ENCODE assay signal across 26 cellular contexts in the genomic region with DNA sequence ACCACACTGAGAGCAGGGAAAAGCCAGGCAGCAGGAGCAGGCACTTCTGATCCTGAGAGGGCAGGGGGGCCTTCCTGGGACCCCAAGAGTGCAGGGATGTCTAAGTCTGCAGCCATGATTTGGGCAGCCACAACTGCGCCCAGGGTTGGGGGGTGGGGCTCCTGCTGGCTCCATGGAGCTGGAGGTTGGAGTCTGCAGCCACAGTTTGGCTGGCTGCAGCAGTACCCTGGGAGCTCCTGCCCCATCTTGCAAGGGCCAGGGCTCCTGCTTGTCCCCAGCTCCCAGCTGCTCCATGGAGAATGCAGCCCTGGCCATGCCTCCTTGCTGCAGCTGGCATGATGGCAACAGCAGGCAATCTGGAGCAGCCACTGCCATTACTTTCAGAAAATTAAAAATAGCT.
"Had no signal": no experiment of that assay in that cellular context is flagged by ENCODE, and none has a peak within 500 bp of the region (broad histone marks: within the 10 kb centered on the region; RNA-seq: fewer than 3 reads in every experiment).

No MANE protein-coding gene starts in this region.

- H3K4me1 ChIP-seq: colonic mucosa, esophagus muscularis mucosa, esophagus squamous epithelium, foreskin keratinocyte, gastrocnemius medialis, gastroesophageal sphincter, heart left ventricle, heart right ventricle had no signal

- H3K9me3 ChIP-seq: colonic mucosa had no signal

- H3K27ac ChIP-seq: colonic mucosa, coronary artery, dorsolateral prefrontal cortex, epithelial cell of prostate, esophagus muscularis mucosa, esophagus squamous epithelium, foreskin keratinocyte, gastrocnemius medialis, gastroesophageal sphincter, heart left ventricle, heart right ventricle had no signal

- H3K27me3 ChIP-seq: colonic mucosa, dorsolateral prefrontal cortex, esophagus muscularis mucosa, esophagus squamous epithelium, foreskin keratinocyte, gastrocnemius medialis, gastroesophageal sphincter, heart left ventricle, heart right ventricle had no signal

- H3K4me3 ChIP-seq: colonic mucosa, coronary artery, dorsolateral prefrontal cortex, esophagus muscularis mucosa, esophagus squamous epithelium, gastrocnemius medialis, gastroesophageal sphincter, heart left ventricle, heart right ventricle had no signal

- H3K36me3 ChIP-seq: colonic mucosa, esophagus muscularis mucosa, esophagus squamous epithelium, gastrocnemius medialis, gastroesophageal sphincter, heart left ventricle, heart right ventricle had no signal

- FAIRE-seq: colon, endometrium, endothelial cell of umbilical vein, frontal cortex had no signal

- DNase-seq: colonic mucosa; cortex of kidney; dermis blood vessel endothelial cell; dorsolateral prefrontal cortex; effector CD8-positive, alpha-beta T cell; effector memory CD4-positive, alpha-beta T cell; effector memory CD8-positive, alpha-beta T cell; endodermal cell; erythroblast; esophagus squamous epithelium; foreskin fibroblast; foreskin keratinocyte; foreskin melanocyte; gastrocnemius medialis; glutamatergic neuron; head of caudate nucleus; heart left ventricle; heart right ventricle had no signal
